ENCODE assay signal across 10 cellular contexts in the genomic region with DNA sequence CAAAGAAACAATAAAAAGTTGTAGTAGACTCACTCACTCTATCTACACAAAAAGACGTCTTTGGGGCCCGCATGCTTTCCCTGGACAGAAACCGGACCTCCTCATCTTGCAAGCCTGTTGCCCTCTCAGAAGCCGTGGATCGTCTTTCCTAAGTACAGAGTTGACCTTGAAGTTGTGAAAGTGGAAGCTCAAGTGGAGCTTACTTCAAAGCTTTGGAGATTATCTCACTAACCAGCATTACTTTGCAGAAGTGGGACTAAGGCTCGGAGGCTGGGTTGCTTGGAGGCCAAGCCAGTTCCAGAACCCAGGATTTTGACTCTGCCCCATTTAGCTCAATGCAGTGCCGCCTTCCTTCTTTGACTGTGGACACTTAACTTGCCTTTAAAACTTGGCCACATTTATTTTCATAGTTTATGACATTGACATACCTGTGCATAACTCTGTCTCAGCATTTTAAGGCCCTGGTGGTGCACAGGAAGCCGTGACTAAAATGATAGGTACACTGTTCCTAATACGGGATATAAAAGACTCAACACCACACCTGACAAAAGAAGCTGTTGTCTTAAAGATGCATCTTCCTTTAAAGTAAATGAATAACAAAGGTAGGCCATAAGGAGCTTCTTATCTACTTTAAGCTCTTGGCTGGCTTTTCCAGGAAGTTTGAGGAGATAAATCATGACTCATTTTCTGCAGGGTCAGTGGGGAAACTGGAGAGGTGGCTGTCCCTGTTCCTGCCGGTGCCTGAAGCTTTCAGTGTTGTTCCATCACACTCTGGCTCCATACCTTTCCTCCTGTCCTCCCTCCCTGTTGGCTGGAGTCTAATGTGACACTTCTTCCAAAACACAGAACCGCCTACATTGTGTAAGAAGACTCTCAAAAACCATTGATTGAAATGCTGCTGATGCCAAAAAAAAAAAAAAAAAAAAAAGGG. TPM values are rescaled to one million over a fixed set of nuclear protein-coding genes. Genes with fewer than 3 reads are reported as not detected.
DNase-seq lines count a peak whose midpoint lies in the region; ATAC-seq and TF ChIP-seq lines count a peak whose summit lies in the region.
"Had no signal": no experiment of that assay in that cellular context is flagged by ENCODE, and none has a peak within 500 bp of the region (broad histone marks: within the 10 kb centered on the region; RNA-seq: fewer than 3 reads in every experiment).

No MANE protein-coding gene starts in this region.

- H3K36me3 ChIP-seq in WERI-Rb-1, result peaks cover 33% of the 10 kb centered on the region
- H3K36me3 ChIP-seq in transverse colon, result no peaks in the 10 kb centered on the region

- no peaks in the 10 kb centered on the region for H3K9me3 Mint-ChIP-seq in activated T-cell treated with anti-CD3 and anti-CD28 coated beads, Interleukin-2, amount 50 U/mL, for 4 hours

- TF ChIP-seq CTCF in WERI-Rb-1 (IDR thresholded peaks at IDR 0.05; ENCODE audit: low read depth, low read length), result no peak
- TF ChIP-seq CTCF in transverse colon (IDR thresholded peaks at IDR 0.05), result no peak

- peaks cover 1% of the 10 kb centered on the region for H3K36me3 Mint-ChIP-seq in activated T-cell treated with anti-CD3 and anti-CD28 coated beads, Interleukin-2, amount 50 U/mL, for 4 hours (ENCODE audit: insufficient read depth)

- peak overlapping the region; percentile 12; the same call in 1 of the 2 replicates for H3K27ac ChIP-seq in WERI-Rb-1
- peak overlapping the region; percentile 85 to 89 (median 86) for H3K27ac ChIP-seq in transverse colon
- H3K27ac ChIP-seq: BLaER1 had no signal

- H3K4me3 Mint-ChIP-seq in activated T-cell treated with anti-CD3 and anti-CD28 coated beads, Interleukin-2, amount 50 U/mL, for 4 hours, result peak overlapping the region; percentile 3

- DNase-seq in activated T-cell treated with anti-CD3 and anti-CD28 coated beads, Interleukin-2, amount 50 U/mL, for 4 hours, result no peak
- no peak for DNase-seq in activated T-cell treated with anti-CD3 and anti-CD28 coated beads, Interleukin-2, amount 50 U/mL, for 1 hour
- DNase-seq in WERI-Rb-1, result no peak
- DNase-seq in islet precursor cell, result peak; percentile 75
- peak; percentile 62 for DNase-seq in transverse colon
- DNase-seq in RKO (ENCODE audit: low spot score), result no peak
- DNase-seq: activated gamma-delta T cell treated with Interleukin-2 at 50 U/mL for 16 hours had no signal

- H3K4me3 ChIP-seq in WERI-Rb-1 (ENCODE audit: low read depth, low read length) (no peak overlapping the region), transverse colon (peak overlapping the region in 1 of 4 donors; percentile 18)
- H3K4me3 ChIP-seq: BLaER1 had no signal

- H3K27me3 ChIP-seq in WERI-Rb-1 (ENCODE audit: insufficient read depth, low read depth, severe bottlenecking), result no peaks in the 10 kb centered on the region
- H3K27me3 ChIP-seq in transverse colon, result no peaks in the 10 kb centered on the region
- H3K27me3 ChIP-seq: BLaER1 had no signal

- no peak for TF ChIP-seq POLR2A in transverse colon (IDR thresholded peaks at IDR 0.05)

- ATAC-seq in activated T-cell treated with anti-CD3 and anti-CD28 coated beads, Interleukin-2, amount 50 U/mL, for 4 hours, result no peak
- ATAC-seq in HG03439 (IDR thresholded peaks at IDR 0.05; ENCODE audit: unreplicated experiment) (no peak), HG02852 (IDR thresholded peaks at IDR 0.05; ENCODE audit: unreplicated experiment) (no peak)

- 35 to 80% methylated on average over 3 to 11 of the region's 11 CpGs for WGBS in transverse colon (ENCODE audit: low coverage in 1 of 2), 2 donors

- no peaks in the 10 kb centered on the region for H3K27me3 Mint-ChIP-seq in activated T-cell treated with anti-CD3 and anti-CD28 coated beads, Interleukin-2, amount 50 U/mL, for 4 hours (ENCODE audit: low read depth)

- H3K9me3 ChIP-seq in WERI-Rb-1 (ENCODE audit: severe bottlenecking), result no peaks in the 10 kb centered on the region
- no peaks in the 10 kb centered on the region for H3K9me3 ChIP-seq in transverse colon
- H3K9me3 ChIP-seq: BLaER1 had no signal

- peaks cover 47% of the 10 kb centered on the region for H3K4me1 Mint-ChIP-seq in activated T-cell treated with anti-CD3 and anti-CD28 coated beads, Interleukin-2, amount 50 U/mL, for 4 hours (ENCODE audit: low read depth)

- in situ Hi-C loops in transverse colon (cut with MboI; ENCODE audit: low pct_ligation_motif_present in 1 of 4, low pct_unique_long_range_greater_than_20kb in 1 of 4, low sequenced_read_pairs in 3 of 4), result no loop called here

- intact Hi-C loops in transverse colon (cut with DNase I; ENCODE audit: low total_unique reads), result no loop called here

- H3K4me1 ChIP-seq in transverse colon, result peaks cover 40 to 85% (median 51%) of the 10 kb centered on the region in 4 donors

- TF ChIP-seq EP300 in transverse colon (IDR thresholded peaks at IDR 0.05; ENCODE audit: low read depth), result no peak

RNA-seq across cellular contexts. Expression of a gene that starts 10.7 kb away (rescaled TPM):
- total RNA-seq in activated T-cell treated with anti-CD3 and anti-CD28 coated beads, Interleukin-2, amount 50 U/mL, for 4 hours, result 10 to 100 TPM; 13.9 to 16.3 (median 15.6) TPM
- total RNA-seq in transverse colon, result 10 to 100 TPM; 25.5 to 35.5 (median 32.5) TPM

RNA-seq across cellular contexts. Expression of a gene that starts 11.6 kb away (rescaled TPM):
- 10 to 100 TPM in 1 of 3 donors, 1 to 10 TPM in 2; 9.5 to 11.2 (median 9.7) TPM for total RNA-seq in activated T-cell treated with anti-CD3 and anti-CD28 coated beads, Interleukin-2, amount 50 U/mL, for 4 hours
- 10 to 100 TPM in 3 of 4 donors, under 1 TPM in 1; 0.60 to 23.2 (median 14.0) TPM for total RNA-seq in transverse colon

RNA-seq across cellular contexts. Expression of a gene that starts 48.8 kb away (rescaled TPM):
- total RNA-seq in activated T-cell treated with anti-CD3 and anti-CD28 coated beads, Interleukin-2, amount 50 U/mL, for 4 hours, result 100 to 1,000 TPM; 123 to 132 (median 123) TPM
- total RNA-seq in transverse colon, result 100 to 1,000 TPM; 109 to 434 (median 164) TPM

Comparison
In these comparisons a context has a peak if more than half of its experiments do, and no peak if none do; other contexts are left out.
1. DNase-seq: peak in islet precursor cell (single experiment) and transverse colon (single experiment); none in activated T-cell treated with anti-CD3 and anti-CD28 coated beads, Interleukin-2, amount 50 U/mL, for 4 hours (single experiment), activated T-cell treated with anti-CD3 and anti-CD28 coated beads, Interleukin-2, amount 50 U/mL, for 1 hour (single experiment), WERI-Rb-1 (single experiment) and RKO (single experiment).